14 cellular contexts compared by ENCODE assay signal in genomic region chr16:73253922-73254480, GRCh38.
A peak's percentile ranks its signal among the peaks of the same experiment; 100 is the strongest.
DNase-seq lines count a peak whose midpoint lies in the region; ATAC-seq and TF ChIP-seq lines count a peak whose summit lies in the region.
"Had no signal": no experiment of that assay in that cellular context is flagged by ENCODE, and none has a peak within 500 bp of the region (broad histone marks: within the 10 kb centered on the region; RNA-seq: fewer than 3 reads in every experiment).

No MANE protein-coding gene starts in this region.

- H3K27me3 Mint-ChIP-seq in Caco-2 (ENCODE audit: insufficient read depth, unreplicated experiment) (no peaks in the 10 kb centered on the region), immature natural killer cell (ENCODE audit: low read depth in 3 of 3) (peaks cover 0 to 4% (median 1%) of the 10 kb centered on the region in 3 donors)
- H3K27me3 Mint-ChIP-seq: CD4-positive, alpha-beta memory T cell had no signal

- H3K4me1 Mint-ChIP-seq in Caco-2 (ENCODE audit: low read depth, unreplicated experiment) (no peaks in the 10 kb centered on the region), immature natural killer cell (no peaks in the 10 kb centered on the region)
- H3K4me1 Mint-ChIP-seq: CD14-positive monocyte; CD4-positive, alpha-beta memory T cell had no signal

- no peak for ATAC-seq in HG02763 (IDR thresholded peaks at IDR 0.05; ENCODE audit: unreplicated experiment)

- H3K9me3 Mint-ChIP-seq in Caco-2 (ENCODE audit: unreplicated experiment) (no peaks in the 10 kb centered on the region), immature natural killer cell (no peaks in the 10 kb centered on the region)

- H3K36me3 ChIP-seq in Caco-2 (ENCODE audit: control insufficient read depth, insufficient read depth, low read length), result no peaks in the 10 kb centered on the region
- H3K36me3 ChIP-seq: BLaER1, HAP-1 had no signal

- no peaks in the 10 kb centered on the region for H3K36me3 Mint-ChIP-seq in Caco-2 (ENCODE audit: insufficient read depth, unreplicated experiment)
- no peaks in the 10 kb centered on the region for H3K36me3 Mint-ChIP-seq in immature natural killer cell
- H3K36me3 Mint-ChIP-seq: CD14-positive monocyte; CD4-positive, alpha-beta memory T cell had no signal

- BruUV-seq in Caco-2 (replicated peaks; lab: Mats Ljungman, UMichigan), result no TSS peak

- H3K9me3 ChIP-seq in Caco-2, result 0 out of 2 replicates have a peak, but pooled peaks cover 3% of the 10 kb centered on the region
- H3K9me3 ChIP-seq: BLaER1, HAP-1 had no signal

- no peak overlapping the region for H3K4me3 Mint-ChIP-seq in Caco-2 (ENCODE audit: unreplicated experiment)
- no peak overlapping the region for H3K4me3 Mint-ChIP-seq in immature natural killer cell
- H3K4me3 Mint-ChIP-seq: CD14-positive monocyte; CD4-positive, alpha-beta memory T cell had no signal

- H3K27me3 ChIP-seq in Caco-2 (replicated peaks; ENCODE audit: control insufficient read depth, insufficient read depth, low read length), result no peaks in the 10 kb centered on the region
- H3K27me3 ChIP-seq: BLaER1 had no signal

- intact Hi-C loops in Caco-2 (cut with micrococcal nuclease; ENCODE audit: unreplicated experiment), result no loop called here

- TF ChIP-seq CTCF in Caco-2 (IDR thresholded peaks at IDR 0.05; ENCODE audit: insufficient read depth in 1 of 2, low read depth in 1 of 2, low read length in 1 of 2, severe bottlenecking in 1 of 2, unreplicated experiment in 1 of 2), result no peak
- TF ChIP-seq CTCF in epithelial cell of esophagus (IDR thresholded peaks at IDR 0.05; ENCODE audit: insufficient read depth, low read depth, low read length, missing control alignments), result no peak

- H3K27ac Mint-ChIP-seq in Caco-2 (ENCODE audit: unreplicated experiment) (no peak overlapping the region), immature natural killer cell (no peak overlapping the region)
- H3K27ac Mint-ChIP-seq: CD4-positive, alpha-beta memory T cell had no signal

- POLR2A ChIA-PET in Caco-2 (lab: Charles Lee), result no interaction called here

- H3K4me1 ChIP-seq in Caco-2, result no peaks in the 10 kb centered on the region
- H3K4me1 ChIP-seq: BLaER1, HAP-1 had no signal

- H3K4me3 ChIP-seq in Caco-2 (ENCODE audit: low read depth, low read length) (no peak overlapping the region), epithelial cell of esophagus (ENCODE audit: low read length) (no peak overlapping the region)
- H3K4me3 ChIP-seq: BLaER1, HAP-1 had no signal

- DNase-seq in Caco-2 (peak; percentile 15 to 50), ELF-1 (ENCODE audit: low read depth, low spot score) (peak; percentile 61), epithelial cell of esophagus (ENCODE audit: low read depth) (peak; percentile 22), kidney tubule cell (ENCODE audit: low spot score) (peak; percentile 43), NCI-H1436 (lab: John Stamatoyannopoulos, UW) (no peak), immature natural killer cell (no peak), SHP77 (lab: John Stamatoyannopoulos, UW) (no peak)
- DNase-seq: 8988T; CD4-positive, alpha-beta memory T cell; GDM1 had no signal

- CTCF ChIA-PET in Caco-2 (lab: Charles Lee), result no interaction called here

Comparison
In these comparisons a context has a peak if more than half of its experiments do, and no peak if none do; other contexts are left out.
1. DNase-seq: peak in Caco-2 (2 of 2), ELF-1 (single experiment), epithelial cell of esophagus (single experiment) and kidney tubule cell (single experiment); none in NCI-H1436 (single experiment), immature natural killer cell (0 of 3) and SHP77 (0 of 2).